ENCODE assay signal across 2 cellular contexts in the genomic region with DNA sequence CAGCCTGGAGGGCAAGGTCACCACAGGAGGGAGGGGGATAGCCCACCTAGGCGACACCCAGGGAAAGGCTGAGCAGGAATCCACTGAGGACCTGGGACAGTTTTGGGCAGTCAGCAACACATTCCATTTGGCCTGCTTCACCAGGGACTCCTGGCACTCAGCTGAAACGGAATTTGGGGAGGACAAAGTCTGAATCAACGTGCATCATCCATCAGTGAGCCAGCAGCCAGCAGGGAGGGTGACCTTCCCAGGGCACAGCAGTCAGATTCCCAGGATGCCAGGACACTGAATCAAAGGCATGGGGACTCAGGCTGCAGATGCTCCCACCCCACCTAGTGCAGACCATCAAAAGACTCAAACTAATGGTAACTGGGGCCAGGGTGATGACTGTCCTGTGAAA.
TF ChIP-seq lines count a peak whose summit lies in the region.

No MANE protein-coding gene starts in this region.

TF ChIP-seq in SK-N-SH treated with all-trans-retinoic acid at 6 μM for 48 hours, 23 proteins besides CTCF, POLR2A, EP300 and RAD21:
- TF ChIP-seq, protein P1, sequence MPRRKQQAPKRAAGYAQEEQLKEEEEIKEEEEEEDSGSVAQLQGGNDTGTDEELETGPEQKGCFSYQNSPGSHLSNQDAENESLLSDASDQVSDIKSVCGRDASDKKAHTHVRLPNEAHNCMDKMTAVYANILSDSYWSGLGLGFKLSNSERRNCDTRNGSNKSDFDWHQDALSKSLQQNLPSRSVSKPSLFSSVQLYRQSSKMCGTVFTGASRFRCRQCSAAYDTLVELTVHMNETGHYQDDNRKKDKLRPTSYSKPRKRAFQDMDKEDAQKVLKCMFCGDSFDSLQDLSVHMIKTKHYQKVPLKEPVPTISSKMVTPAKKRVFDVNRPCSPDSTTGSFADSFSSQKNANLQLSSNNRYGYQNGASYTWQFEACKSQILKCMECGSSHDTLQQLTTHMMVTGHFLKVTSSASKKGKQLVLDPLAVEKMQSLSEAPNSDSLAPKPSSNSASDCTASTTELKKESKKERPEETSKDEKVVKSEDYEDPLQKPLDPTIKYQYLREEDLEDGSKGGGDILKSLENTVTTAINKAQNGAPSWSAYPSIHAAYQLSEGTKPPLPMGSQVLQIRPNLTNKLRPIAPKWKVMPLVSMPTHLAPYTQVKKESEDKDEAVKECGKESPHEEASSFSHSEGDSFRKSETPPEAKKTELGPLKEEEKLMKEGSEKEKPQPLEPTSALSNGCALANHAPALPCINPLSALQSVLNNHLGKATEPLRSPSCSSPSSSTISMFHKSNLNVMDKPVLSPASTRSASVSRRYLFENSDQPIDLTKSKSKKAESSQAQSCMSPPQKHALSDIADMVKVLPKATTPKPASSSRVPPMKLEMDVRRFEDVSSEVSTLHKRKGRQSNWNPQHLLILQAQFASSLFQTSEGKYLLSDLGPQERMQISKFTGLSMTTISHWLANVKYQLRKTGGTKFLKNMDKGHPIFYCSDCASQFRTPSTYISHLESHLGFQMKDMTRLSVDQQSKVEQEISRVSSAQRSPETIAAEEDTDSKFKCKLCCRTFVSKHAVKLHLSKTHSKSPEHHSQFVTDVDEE (CRISPR knock-in tag; IDR thresholded peaks at IDR 0.05), result no peak
TF ChIP-seq in SK-N-SH treated with all-trans-retinoic acid at 6 μM for 48 hours: peak in this region for 0.

TF ChIP-seq in GM23338, 12 proteins besides CTCF, POLR2A, EP300 and RAD21:
- TF ChIP-seq EZH2 (IDR thresholded peaks at IDR 0.05; ENCODE audit: low read depth, unreplicated experiment) (no peak), ZNF331 (CRISPR knock-in tag; IDR thresholded peaks at IDR 0.05; ENCODE audit: low read depth) (no peak), ZNF114 (CRISPR knock-in tag; IDR thresholded peaks at IDR 0.05) (no peak), CREB1 (CRISPR knock-in tag; IDR thresholded peaks at IDR 0.05; ENCODE audit: low read depth) (no peak), NANOG (IDR thresholded peaks at IDR 0.05; ENCODE audit: borderline replicate concordance) (no peak), EZH2phosphoT487 (IDR thresholded peaks at IDR 0.05; ENCODE audit: unreplicated experiment) (no peak), POLR2AphosphoS5 (IDR thresholded peaks at IDR 0.05; ENCODE audit: low read depth) (no peak), STAT1 (IDR thresholded peaks at IDR 0.05; ENCODE audit: unreplicated experiment) (no peak), JUNB (IDR thresholded peaks at IDR 0.05; ENCODE audit: unreplicated experiment) (no peak)
- TF ChIP-seq, protein P2, sequence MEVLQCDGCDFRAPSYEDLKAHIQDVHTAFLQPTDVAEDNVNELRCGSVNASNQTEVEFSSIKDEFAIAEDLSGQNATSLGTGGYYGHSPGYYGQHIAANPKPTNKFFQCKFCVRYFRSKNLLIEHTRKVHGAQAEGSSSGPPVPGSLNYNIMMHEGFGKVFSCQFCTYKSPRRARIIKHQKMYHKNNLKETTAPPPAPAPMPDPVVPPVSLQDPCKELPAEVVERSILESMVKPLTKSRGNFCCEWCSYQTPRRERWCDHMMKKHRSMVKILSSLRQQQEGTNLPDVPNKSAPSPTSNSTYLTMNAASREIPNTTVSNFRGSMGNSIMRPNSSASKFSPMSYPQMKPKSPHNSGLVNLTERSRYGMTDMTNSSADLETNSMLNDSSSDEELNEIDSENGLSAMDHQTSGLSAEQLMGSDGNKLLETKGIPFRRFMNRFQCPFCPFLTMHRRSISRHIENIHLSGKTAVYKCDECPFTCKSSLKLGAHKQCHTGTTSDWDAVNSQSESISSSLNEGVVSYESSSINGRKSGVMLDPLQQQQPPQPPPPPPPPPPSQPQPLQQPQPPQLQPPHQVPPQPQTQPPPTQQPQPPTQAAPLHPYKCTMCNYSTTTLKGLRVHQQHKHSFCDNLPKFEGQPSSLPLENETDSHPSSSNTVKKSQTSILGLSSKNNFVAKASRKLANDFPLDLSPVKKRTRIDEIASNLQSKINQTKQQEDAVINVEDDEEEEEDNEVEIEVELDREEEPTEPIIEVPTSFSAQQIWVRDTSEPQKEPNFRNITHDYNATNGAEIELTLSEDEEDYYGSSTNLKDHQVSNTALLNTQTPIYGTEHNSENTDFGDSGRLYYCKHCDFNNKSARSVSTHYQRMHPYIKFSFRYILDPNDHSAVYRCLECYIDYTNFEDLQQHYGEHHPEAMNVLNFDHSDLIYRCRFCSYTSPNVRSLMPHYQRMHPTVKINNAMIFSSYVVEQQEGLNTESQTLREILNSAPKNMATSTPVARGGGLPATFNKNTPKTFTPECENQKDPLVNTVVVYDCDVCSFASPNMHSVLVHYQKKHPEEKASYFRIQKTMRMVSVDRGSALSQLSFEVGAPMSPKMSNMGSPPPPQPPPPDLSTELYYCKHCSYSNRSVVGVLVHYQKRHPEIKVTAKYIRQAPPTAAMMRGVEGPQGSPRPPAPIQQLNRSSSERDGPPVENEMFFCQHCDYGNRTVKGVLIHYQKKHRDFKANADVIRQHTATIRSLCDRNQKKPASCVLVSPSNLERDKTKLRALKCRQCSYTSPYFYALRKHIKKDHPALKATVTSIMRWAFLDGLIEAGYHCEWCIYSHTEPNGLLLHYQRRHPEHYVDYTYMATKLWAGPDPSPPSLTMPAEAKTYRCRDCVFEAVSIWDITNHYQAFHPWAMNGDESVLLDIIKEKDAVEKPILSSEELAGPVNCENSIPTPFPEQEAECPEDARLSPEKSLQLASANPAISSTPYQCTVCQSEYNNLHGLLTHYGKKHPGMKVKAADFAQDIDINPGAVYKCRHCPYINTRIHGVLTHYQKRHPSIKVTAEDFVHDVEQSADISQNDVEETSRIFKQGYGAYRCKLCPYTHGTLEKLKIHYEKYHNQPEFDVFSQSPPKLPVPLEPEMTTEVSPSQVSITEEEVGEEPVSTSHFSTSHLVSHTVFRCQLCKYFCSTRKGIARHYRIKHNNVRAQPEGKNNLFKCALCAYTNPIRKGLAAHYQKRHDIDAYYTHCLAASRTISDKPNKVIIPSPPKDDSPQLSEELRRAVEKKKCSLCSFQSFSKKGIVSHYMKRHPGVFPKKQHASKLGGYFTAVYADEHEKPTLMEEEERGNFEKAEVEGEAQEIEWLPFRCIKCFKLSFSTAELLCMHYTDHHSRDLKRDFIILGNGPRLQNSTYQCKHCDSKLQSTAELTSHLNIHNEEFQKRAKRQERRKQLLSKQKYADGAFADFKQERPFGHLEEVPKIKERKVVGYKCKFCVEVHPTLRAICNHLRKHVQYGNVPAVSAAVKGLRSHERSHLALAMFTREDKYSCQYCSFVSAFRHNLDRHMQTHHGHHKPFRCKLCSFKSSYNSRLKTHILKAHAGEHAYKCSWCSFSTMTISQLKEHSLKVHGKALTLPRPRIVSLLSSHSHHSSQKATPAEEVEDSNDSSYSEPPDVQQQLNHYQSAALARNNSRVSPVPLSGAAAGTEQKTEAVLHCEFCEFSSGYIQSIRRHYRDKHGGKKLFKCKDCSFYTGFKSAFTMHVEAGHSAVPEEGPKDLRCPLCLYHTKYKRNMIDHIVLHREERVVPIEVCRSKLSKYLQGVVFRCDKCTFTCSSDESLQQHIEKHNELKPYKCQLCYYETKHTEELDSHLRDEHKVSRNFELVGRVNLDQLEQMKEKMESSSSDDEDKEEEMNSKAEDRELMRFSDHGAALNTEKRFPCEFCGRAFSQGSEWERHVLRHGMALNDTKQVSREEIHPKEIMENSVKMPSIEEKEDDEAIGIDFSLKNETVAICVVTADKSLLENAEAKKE (CRISPR knock-in tag; IDR thresholded peaks at IDR 0.05), result no peak
- TF ChIP-seq, protein P3, sequence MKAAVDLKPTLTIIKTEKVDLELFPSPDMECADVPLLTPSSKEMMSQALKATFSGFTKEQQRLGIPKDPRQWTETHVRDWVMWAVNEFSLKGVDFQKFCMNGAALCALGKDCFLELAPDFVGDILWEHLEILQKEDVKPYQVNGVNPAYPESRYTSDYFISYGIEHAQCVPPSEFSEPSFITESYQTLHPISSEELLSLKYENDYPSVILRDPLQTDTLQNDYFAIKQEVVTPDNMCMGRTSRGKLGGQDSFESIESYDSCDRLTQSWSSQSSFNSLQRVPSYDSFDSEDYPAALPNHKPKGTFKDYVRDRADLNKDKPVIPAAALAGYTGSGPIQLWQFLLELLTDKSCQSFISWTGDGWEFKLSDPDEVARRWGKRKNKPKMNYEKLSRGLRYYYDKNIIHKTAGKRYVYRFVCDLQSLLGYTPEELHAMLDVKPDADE (IDR thresholded peaks at IDR 0.05), result no peak
- TF ChIP-seq, protein P4, sequence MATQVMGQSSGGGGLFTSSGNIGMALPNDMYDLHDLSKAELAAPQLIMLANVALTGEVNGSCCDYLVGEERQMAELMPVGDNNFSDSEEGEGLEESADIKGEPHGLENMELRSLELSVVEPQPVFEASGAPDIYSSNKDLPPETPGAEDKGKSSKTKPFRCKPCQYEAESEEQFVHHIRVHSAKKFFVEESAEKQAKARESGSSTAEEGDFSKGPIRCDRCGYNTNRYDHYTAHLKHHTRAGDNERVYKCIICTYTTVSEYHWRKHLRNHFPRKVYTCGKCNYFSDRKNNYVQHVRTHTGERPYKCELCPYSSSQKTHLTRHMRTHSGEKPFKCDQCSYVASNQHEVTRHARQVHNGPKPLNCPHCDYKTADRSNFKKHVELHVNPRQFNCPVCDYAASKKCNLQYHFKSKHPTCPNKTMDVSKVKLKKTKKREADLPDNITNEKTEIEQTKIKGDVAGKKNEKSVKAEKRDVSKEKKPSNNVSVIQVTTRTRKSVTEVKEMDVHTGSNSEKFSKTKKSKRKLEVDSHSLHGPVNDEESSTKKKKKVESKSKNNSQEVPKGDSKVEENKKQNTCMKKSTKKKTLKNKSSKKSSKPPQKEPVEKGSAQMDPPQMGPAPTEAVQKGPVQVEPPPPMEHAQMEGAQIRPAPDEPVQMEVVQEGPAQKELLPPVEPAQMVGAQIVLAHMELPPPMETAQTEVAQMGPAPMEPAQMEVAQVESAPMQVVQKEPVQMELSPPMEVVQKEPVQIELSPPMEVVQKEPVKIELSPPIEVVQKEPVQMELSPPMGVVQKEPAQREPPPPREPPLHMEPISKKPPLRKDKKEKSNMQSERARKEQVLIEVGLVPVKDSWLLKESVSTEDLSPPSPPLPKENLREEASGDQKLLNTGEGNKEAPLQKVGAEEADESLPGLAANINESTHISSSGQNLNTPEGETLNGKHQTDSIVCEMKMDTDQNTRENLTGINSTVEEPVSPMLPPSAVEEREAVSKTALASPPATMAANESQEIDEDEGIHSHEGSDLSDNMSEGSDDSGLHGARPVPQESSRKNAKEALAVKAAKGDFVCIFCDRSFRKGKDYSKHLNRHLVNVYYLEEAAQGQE (IDR thresholded peaks at IDR 0.05; ENCODE audit: unreplicated experiment), result no peak
